15 cellular contexts compared by ENCODE assay signal in the genomic region with DNA sequence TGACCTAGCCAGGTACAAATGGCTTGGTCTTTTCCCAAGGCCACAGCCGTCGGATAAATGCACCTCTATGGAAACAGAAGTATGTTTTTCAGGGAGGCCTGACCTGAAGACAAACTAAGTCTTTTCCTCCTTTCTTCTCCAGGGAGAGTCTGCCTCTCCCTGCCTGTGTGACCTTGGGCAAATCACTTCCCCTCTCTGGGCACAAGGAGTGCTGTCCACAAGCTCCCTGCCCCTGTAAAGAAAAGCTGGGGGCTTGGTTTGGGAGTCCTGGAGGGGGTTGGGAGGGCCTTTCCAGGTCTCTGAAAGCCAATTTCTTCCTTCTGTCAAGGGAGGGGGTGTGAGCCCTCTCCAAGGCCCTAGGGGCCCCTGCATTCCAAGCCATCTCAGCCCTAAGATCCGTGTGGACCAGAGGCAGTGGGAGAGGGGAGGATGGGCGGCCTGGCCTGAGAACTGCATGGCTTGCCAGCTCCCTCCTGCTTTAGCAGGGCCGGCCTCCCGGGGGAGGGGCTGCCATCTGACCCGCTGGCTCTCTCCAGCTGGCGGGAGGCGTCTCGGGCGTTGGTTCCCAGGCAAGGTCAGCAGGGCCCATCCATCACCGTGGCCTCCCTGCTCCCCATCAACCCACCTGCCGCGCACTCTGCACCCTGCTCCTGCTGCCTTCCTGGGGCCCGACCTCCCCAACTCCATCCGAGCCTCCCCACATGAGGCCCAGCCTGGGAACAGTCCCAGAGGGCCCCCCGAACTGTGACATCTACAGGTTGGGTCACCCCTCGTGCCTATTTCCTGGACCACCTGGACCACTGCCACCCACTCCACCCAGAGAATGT.
DNase-seq lines count a peak whose midpoint lies in the region; ATAC-seq, FAIRE-seq and TF ChIP-seq lines count a peak whose summit lies in the region.
"Had no signal": no experiment of that assay in that cellular context is flagged by ENCODE, and none has a peak within 500 bp of the region (broad histone marks: within the 10 kb centered on the region; RNA-seq: fewer than 3 reads in every experiment).

No MANE protein-coding gene starts in this region.

- POLR2A ChIA-PET in HepG2 (lab: Yijun Ruan, JAX): interaction anchor here (0.9 kb wide), 1 partner anchor 10 kb away, joined by 4 read pairs; no protein-coding TSS in a partner anchor

- H3K4me3 ChIP-seq in HepG2 (replicated peaks in 1 of 3; ENCODE audit: insufficient read depth in 1 of 3, low read depth in 2 of 3, low read length in 3 of 3): peak overlapping the region in 1 of 3 experiments; percentile 44; a peak in 1 of 6 replicates
- H3K4me3 ChIP-seq in right lobe of liver: no peak overlapping the region

- DNase-seq in HepG2 (ENCODE audit: low spot score): no peak
- no peak for DNase-seq in right lobe of liver
- peak; percentile 79 for DNase-seq in left cardiac atrium
- peak in 36 of 56 donors; percentile 9 to 77 (median 44) for DNase-seq in nucleus accumbens (lab: John Stamatoyannopoulos, UW)
- DNase-seq in occipital lobe (lab: John Stamatoyannopoulos, UW): no peak
- DNase-seq: activated CD4-positive, alpha-beta T cell treated with anti-CD3 and anti-CD28 coated beads for 48 hours; activated naive CD8-positive, alpha-beta T cell treated with anti-CD3 and anti-CD28 coated beads for 36 hours; EL; HCEC 1CT; NCI-H2171; RPMI8226 had no signal

- H3K27ac ChIP-seq in HepG2 (ENCODE audit: extremely low read length, insufficient read depth, low read length): no peak overlapping the region
- no peak overlapping the region for H3K27ac ChIP-seq in right lobe of liver

- no peaks in the 10 kb centered on the region for H4K20me1 ChIP-seq in HepG2 (ENCODE audit: insufficient read depth, low read length)

- no peak for TF ChIP-seq RAD21 in HepG2 (CRISPR knock-in tag; IDR thresholded peaks at IDR 0.05)

- H3K36me3 ChIP-seq in HepG2 (replicated peaks in 1 of 2; ENCODE audit: control insufficient read depth in 1 of 2, insufficient read depth in 2 of 2, low read length in 2 of 2) (no peaks in the 10 kb centered on the region), right lobe of liver (no peaks in the 10 kb centered on the region)

- intact Hi-C loops in HepG2 (cut with micrococcal nuclease; ENCODE audit: unreplicated experiment) (no loop called here), right lobe of liver (cut with DNase I) (no loop called here), left cardiac atrium (cut with DNase I) (no loop called here)

- H3K4me1 ChIP-seq in HepG2 (ENCODE audit: insufficient read depth, low read length) (peaks cover 70% of the 10 kb centered on the region), right lobe of liver (peaks cover 0 to 6% (median 3%) of the 10 kb centered on the region in 4 donors)

- 0 out of 2 replicates have a peak, but pooled peaks have one; percentile 4 for TF ChIP-seq CTCF in HepG2 (CRISPR knock-in tag; IDR thresholded peaks at IDR 0.05)
- no peak for TF ChIP-seq CTCF in right lobe of liver (IDR thresholded peaks at IDR 0.05)

- no peak overlapping the region for H2AFZ ChIP-seq in HepG2 (ENCODE audit: low read length)

- TF ChIP-seq EP300 in HepG2 (IDR thresholded peaks at IDR 0.05; ENCODE audit: low read depth in 2 of 2, low read length in 2 of 2) (no peak), HepG2 (CRISPR knock-in tag; IDR thresholded peaks at IDR 0.05; ENCODE audit: borderline replicate concordance) (no peak)

- FAIRE-seq in HepG2 (lab: Jason Lieb, UNC): no peak
- FAIRE-seq: keratinocyte had no signal

- no peak for TF ChIP-seq POLR2A in HepG2 (IDR thresholded peaks at IDR 0.05; ENCODE audit: insufficient read depth in 1 of 2, low read depth in 2 of 2, low read length in 2 of 2)
- TF ChIP-seq POLR2A in right lobe of liver (IDR thresholded peaks at IDR 0.05): no peak

- H3K27me3 ChIP-seq in HepG2 (ENCODE audit: control insufficient read depth in 1 of 2, insufficient read depth in 2 of 2, low read length in 2 of 2) (no peaks in the 10 kb centered on the region; a peak in 2 of 5 replicates), right lobe of liver (no peaks in the 10 kb centered on the region)

- H3K9ac ChIP-seq in HepG2 (ENCODE audit: insufficient read depth, low read depth, low read length): no peak overlapping the region; the same call in 1 of the 2 replicates

- no TSS peak for BruUV-seq in HepG2 (replicated peaks; lab: Mats Ljungman, UMichigan)

- ATAC-seq in HepG2 (peak; percentile 30), right lobe of liver (no peak), left cardiac atrium (peak; percentile 76 to 90), GM21737 (IDR thresholded peaks at IDR 0.05; ENCODE audit: unreplicated experiment) (no peak), GM18511 (IDR thresholded peaks at IDR 0.05; ENCODE audit: unreplicated experiment) (no peak), HG02885 (IDR thresholded peaks at IDR 0.05; ENCODE audit: poor library complexity, unreplicated experiment) (no peak)

- in situ Hi-C loops in HepG2 (cut with HindIII; ENCODE audit: extremely low pct_ligation_motif_present, low pct_unique_long_range_greater_than_20kb): no loop called here

- 7% methylated on average over 3 of the region's 18 CpGs for WGBS in HepG2 (ENCODE audit: low lambda C conversion rate)
- no CpG with 5 or more reads among the region's 18 CpGs for WGBS in right lobe of liver (ENCODE audit: insufficient coverage, low coverage, low lambda C conversion rate, missing lambda C conversion rate)

- CTCF ChIA-PET in HepG2 (lab: Yijun Ruan, JAX; ENCODE audit: low intra/inter-chr PET ratio, low total read pairs): no interaction called here

- no peaks in the 10 kb centered on the region for H3K79me2 ChIP-seq in HepG2 (ENCODE audit: insufficient read depth, low read length)

- H3K4me2 ChIP-seq in HepG2 (ENCODE audit: low read depth, low read length): peak overlapping the region; percentile 68

- H3K9me3 ChIP-seq in HepG2 (ENCODE audit: low read length) (no peaks in the 10 kb centered on the region), right lobe of liver (no peaks in the 10 kb centered on the region)

TF ChIP-seq in HepG2, 621 proteins besides CTCF, POLR2A, EP300 and RAD21 (continues in another document):
- no peak for TF ChIP-seq REXO4 (CRISPR knock-in tag; IDR thresholded peaks at IDR 0.05; ENCODE audit: borderline replicate concordance)
- TF ChIP-seq UBTF (CRISPR knock-in tag; IDR thresholded peaks at IDR 0.05): 0 out of 2 replicates have a peak, but pooled peaks have one; percentile 53
- no peak for TF ChIP-seq ZMYM2 (CRISPR knock-in tag; IDR thresholded peaks at IDR 0.05)
- no peak for TF ChIP-seq RBFOX2 (IDR thresholded peaks at IDR 0.05; ENCODE audit: low read depth, low read length)
- no peak for TF ChIP-seq AFF4 (CRISPR knock-in tag; IDR thresholded peaks at IDR 0.05)
- TF ChIP-seq ATM (IDR thresholded peaks at IDR 0.05; ENCODE audit: borderline replicate concordance): no peak
- TF ChIP-seq ZNF510 (CRISPR knock-in tag; IDR thresholded peaks at IDR 0.05; ENCODE audit: low read depth): no peak
- TF ChIP-seq RXRA (CRISPR knock-in tag; IDR thresholded peaks at IDR 0.05): 0 out of 2 replicates have a peak, but pooled peaks have one; percentile 17
- TF ChIP-seq PHF21A (CRISPR knock-in tag; IDR thresholded peaks at IDR 0.05): no peak
- TF ChIP-seq IKZF4 (CRISPR knock-in tag; IDR thresholded peaks at IDR 0.05; ENCODE audit: borderline replicate concordance, low read depth, not compliant biosample characterization): no peak
- TF ChIP-seq HES4 (CRISPR knock-in tag; IDR thresholded peaks at IDR 0.05; ENCODE audit: borderline replicate concordance): no peak

Comparison
In these comparisons a context has a peak if more than half of its experiments do, and no peak if none do; other contexts are left out.
1. ATAC-seq: peak in HepG2 (single experiment) and left cardiac atrium (2 of 2); none in right lobe of liver (0 of 4), GM21737 (single experiment), GM18511 (single experiment) and HG02885 (single experiment).
2. DNase-seq: peak in left cardiac atrium (single experiment) and nucleus accumbens (36 of 56); none in HepG2 (single experiment), right lobe of liver (0 of 3) and occipital lobe (single experiment).